In the genomic region with DNA sequence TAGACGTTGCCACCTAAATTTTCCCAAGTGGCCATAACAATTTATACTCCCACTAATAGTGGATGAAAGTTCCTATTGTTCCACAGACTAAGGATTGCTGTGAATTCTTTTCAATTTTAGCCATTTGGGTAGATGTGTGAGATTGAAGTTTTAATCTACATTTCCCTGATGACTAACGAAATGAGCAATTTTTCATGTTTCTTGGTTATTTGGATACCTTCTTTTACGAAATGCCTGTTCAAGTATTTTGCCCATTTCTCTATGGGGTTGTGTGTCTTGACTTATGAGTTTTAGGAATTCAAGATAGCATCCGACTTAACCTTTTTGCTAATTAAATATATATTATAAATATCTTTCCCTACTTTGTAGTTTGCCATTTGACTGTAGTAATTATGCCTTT, we compare ENCODE assay signal across 8 cellular contexts.
"Had no signal": no experiment of that assay in that cellular context is flagged by ENCODE, and none has a peak within 500 bp of the region (broad histone marks: within the 10 kb centered on the region; RNA-seq: fewer than 3 reads in every experiment).

No MANE protein-coding gene starts in this region.

- DNase-seq: IMR-90, KBM-7, KG1 had no signal

- H3K27ac ChIP-seq: HL-60, KMS-11 had no signal

- H3K4me3 ChIP-seq: K562 had no signal

- FAIRE-seq: HepG2, HTR-8/SVneo, K562 had no signal
